8 cellular contexts compared by ENCODE assay signal in genomic region chr11:116835791-116836647, GRCh38. TPM values are rescaled to one million over a fixed set of nuclear protein-coding genes. Genes with fewer than 3 reads are reported as not detected.
A peak's percentile ranks its signal among the peaks of the same experiment; 100 is the strongest.
DNase-seq lines count a peak whose midpoint lies in the region; ATAC-seq and TF ChIP-seq lines count a peak whose summit lies in the region.

No MANE protein-coding gene starts in this region.

- H3K4me1 ChIP-seq in DND-41 (ENCODE audit: insufficient read depth, low read length) (peaks cover 21% of the 10 kb centered on the region), neural progenitor cell (peaks cover 14% of the 10 kb centered on the region), stomach smooth muscle (ENCODE audit: control insufficient read depth, insufficient read depth, low read length) (peaks cover 23% of the 10 kb centered on the region)

- no peaks in the 10 kb centered on the region for H3K9me3 ChIP-seq in DND-41 (ENCODE audit: insufficient read depth, low read length, severe bottlenecking)
- H3K9me3 ChIP-seq in neural progenitor cell (ENCODE audit: low read depth), result no peaks in the 10 kb centered on the region
- no peaks in the 10 kb centered on the region for H3K9me3 ChIP-seq in stomach smooth muscle (ENCODE audit: control insufficient read depth in 2 of 2, low read length in 2 of 2)

- H3K4me1 Mint-ChIP-seq in neural progenitor cell, result peaks cover 41% of the 10 kb centered on the region

- H4K20me1 ChIP-seq in DND-41 (ENCODE audit: insufficient read depth, low read length), result no peaks in the 10 kb centered on the region
- no peaks in the 10 kb centered on the region for H4K20me1 ChIP-seq in neural progenitor cell (ENCODE audit: low read depth)

- no peaks in the 10 kb centered on the region for H3K36me3 ChIP-seq in DND-41 (ENCODE audit: insufficient read depth, low read length)
- no peaks in the 10 kb centered on the region for H3K36me3 ChIP-seq in neural progenitor cell
- H3K36me3 ChIP-seq in stomach smooth muscle (ENCODE audit: control insufficient read depth in 2 of 2, insufficient read depth in 2 of 2, low read length in 2 of 2), result no peaks in the 10 kb centered on the region

- H3K27me3 Mint-ChIP-seq in neural progenitor cell (ENCODE audit: insufficient read depth, low read depth), result peaks cover 2% of the 10 kb centered on the region

- peak; percentile 89 for TF ChIP-seq CTCF in DND-41 (IDR thresholded peaks at IDR 0.05; ENCODE audit: borderline replicate concordance, extremely low read depth, low read length, poor library complexity, severe bottlenecking)
- TF ChIP-seq CTCF in RWPE1 (conservative IDR thresholded peaks at IDR 0.05; ENCODE audit: low read depth), result peak; percentile 77
- peak; percentile 67 for TF ChIP-seq CTCF in neural progenitor cell (IDR thresholded peaks at IDR 0.05)

- DNase-seq in DND-41 (peak; percentile 91), LHCN-M2 (ENCODE audit: low read depth) (peak; percentile 81), RWPE1 (ENCODE audit: low spot score) (peak; percentile 81), activated gamma-delta T cell treated with Interleukin-2 at 50 U/mL for 16 hours (peak; percentile 77), foreskin melanocyte (peak; percentile 68), neural progenitor cell (ENCODE audit: low spot score) (peak; percentile 96)

- H3K4me3 ChIP-seq in DND-41 (ENCODE audit: low read depth in 1 of 2, low read length in 2 of 2) (peak overlapping the region; percentile 13 to 69), neural progenitor cell (peak overlapping the region; percentile 46), stomach smooth muscle (ENCODE audit: low read length in 2 of 2) (peak overlapping the region; percentile 58 to 65)

- H3K79me2 ChIP-seq in DND-41 (ENCODE audit: insufficient read depth, low read length) (no peaks in the 10 kb centered on the region), neural progenitor cell (ENCODE audit: low read depth) (no peaks in the 10 kb centered on the region)

- H3K4me2 ChIP-seq in DND-41 (ENCODE audit: insufficient read depth, low read length) (peak overlapping the region; percentile 87), neural progenitor cell (peak overlapping the region; percentile 79)

- peak overlapping the region; percentile 77 for H3K9ac ChIP-seq in DND-41 (ENCODE audit: low read depth, low read length)
- H3K9ac ChIP-seq in neural progenitor cell, result no peak overlapping the region
- peak overlapping the region; percentile 72 to 80 for H3K9ac ChIP-seq in stomach smooth muscle (ENCODE audit: low read length in 2 of 2)

- CTCF ChIA-PET in RWPE1 (lab: Yijun Ruan, JAX), result interaction anchor here (0.5 to 1.8 kb wide), 16 partner anchors 9 to 289 kb away, joined by 3 to 8 read pairs (median 4); partner anchors contain the start of genes APOA5 and ZPR1

- H3K9me3 Mint-ChIP-seq in neural progenitor cell, result peaks cover 5% of the 10 kb centered on the region

- peak overlapping the region; percentile 35 for H3K4me3 Mint-ChIP-seq in neural progenitor cell

- peak overlapping the region; percentile 90 for H2AFZ ChIP-seq in DND-41 (ENCODE audit: low read depth, low read length)
- H2AFZ ChIP-seq in neural progenitor cell (replicated peaks), result peak overlapping the region; percentile 93

- POLR2A ChIA-PET in RWPE1 (lab: Yijun Ruan, JAX; ENCODE audit: low non-redundant PET), result interaction anchor here (0.5 kb wide), 1 partner anchor 54 kb away, joined by 3 read pairs; no protein-coding TSS in a partner anchor

- H3K27me3 ChIP-seq in DND-41 (ENCODE audit: insufficient read depth, low read length, poor library complexity) (no peaks in the 10 kb centered on the region), neural progenitor cell (peaks cover 19% of the 10 kb centered on the region), stomach smooth muscle (ENCODE audit: control insufficient read depth in 1 of 2, insufficient read depth in 2 of 2, low read length in 2 of 2) (no peaks in the 10 kb centered on the region)

- ATAC-seq in DND-41 (ENCODE audit: insufficient read depth, low read depth), result peak; percentile 89
- ATAC-seq in GM21737 (IDR thresholded peaks at IDR 0.05; ENCODE audit: unreplicated experiment), result peak; percentile 72

- peaks cover 6% of the 10 kb centered on the region for H3F3A ChIP-seq in neural progenitor cell (ENCODE audit: low read depth)

- H3K27ac ChIP-seq in DND-41 (ENCODE audit: low read length), result peak overlapping the region; percentile 87
- H3K27ac ChIP-seq in RWPE1, result peak overlapping the region; percentile 64
- H3K27ac ChIP-seq in neural progenitor cell, result no peak overlapping the region
- peak overlapping the region; percentile 92 for H3K27ac ChIP-seq in stomach smooth muscle (ENCODE audit: low read length)

- H3K27ac Mint-ChIP-seq in neural progenitor cell, result no peak overlapping the region

- H3K36me3 Mint-ChIP-seq in neural progenitor cell, result no peaks in the 10 kb centered on the region

RNA-seq across cellular contexts. Expression of gene APOA1, which starts 1.4 kb away (rescaled TPM):
- total RNA-seq in LHCN-M2 (2014; rRNA removed) (not detected in 2 replicates), neural progenitor cell (ENCODE audit: low replicate concordance) (0.84 and 2.7 TPM in 2 replicates)
- 0.06 TPM for polyA plus RNA-seq in LHCN-M2 (2012)

RNA-seq across cellular contexts. Expression of gene APOC3, which starts 6.3 kb away (rescaled TPM):
- total RNA-seq in LHCN-M2 (2014; rRNA removed) (not detected in 2 replicates), neural progenitor cell (ENCODE audit: low replicate concordance) (not detected in 2 replicates)
- polyA plus RNA-seq in LHCN-M2 (2012), result not detected

RNA-seq across cellular contexts. Expression of gene APOA4, which starts 12.9 kb away (rescaled TPM):
- not detected in 2 replicates for total RNA-seq in LHCN-M2 (2014; rRNA removed)
- polyA plus RNA-seq in LHCN-M2 (2012), result not detected
- 0.12 and 0.56 TPM in 2 replicates for total RNA-seq in neural progenitor cell (ENCODE audit: low replicate concordance)

RNA-seq across cellular contexts. Expression of gene APOA5, which starts 44.3 kb away (rescaled TPM):
- total RNA-seq in LHCN-M2 (2014; rRNA removed) (not detected in 2 replicates), neural progenitor cell (ENCODE audit: low replicate concordance) (0.25 TPM in 1 of 2 replicates, not detected in the other)
- polyA plus RNA-seq in LHCN-M2 (2012), result not detected

RNA-seq across cellular contexts. Expression of gene ZPR1, which starts 48.2 kb away (rescaled TPM):
- 67.5 and 78.7 TPM in 2 replicates for total RNA-seq in LHCN-M2 (2014; rRNA removed)
- 43.9 TPM for polyA plus RNA-seq in LHCN-M2 (2012)
- total RNA-seq in neural progenitor cell (ENCODE audit: low replicate concordance), result 38.5 and 48.2 TPM in 2 replicates
